Comparison of ENCODE assay signal across 8 cellular contexts in genomic region chr20:2524435-2525272, GRCh38. TPM values are rescaled to one million over a fixed set of nuclear protein-coding genes. Genes with fewer than 3 reads are reported as not detected.
DNase-seq lines count a peak whose midpoint lies in the region; ATAC-seq and TF ChIP-seq lines count a peak whose summit lies in the region.

No MANE protein-coding gene starts in this region.

- H3K27me3 ChIP-seq in Karpas-422 (ENCODE audit: low read length) (no peaks in the 10 kb centered on the region), stomach (no peaks in the 10 kb centered on the region)

- H3K27ac ChIP-seq in Karpas-422 (ENCODE audit: low read length) = no peak overlapping the region
- peak overlapping the region; percentile 56 to 95 (median 91) for H3K27ac ChIP-seq in stomach

- no peak for TF ChIP-seq POLR2A in stomach (IDR thresholded peaks at IDR 0.05)

- peak overlapping the region; percentile 78 for H3K9ac ChIP-seq in Karpas-422 (ENCODE audit: low read length)

- peak overlapping the region; percentile 92 for H3K4me3 Mint-ChIP-seq in neural crest cell

- no peaks in the 10 kb centered on the region for H3K9me3 Mint-ChIP-seq in neural crest cell

- H3K4me1 ChIP-seq in Karpas-422 (ENCODE audit: low read length) = peaks cover 10% of the 10 kb centered on the region
- H3K4me1 ChIP-seq in stomach = peaks cover 0 to 25% (median 10%) of the 10 kb centered on the region in 4 donors

- H3K27me3 Mint-ChIP-seq in neural crest cell (ENCODE audit: low read depth) = peaks cover 92% of the 10 kb centered on the region

- H2AFZ ChIP-seq in Karpas-422 (ENCODE audit: low read length) = peak overlapping the region; percentile 96

- WGBS in stomach, 5 donors = 0 to 2% (median 0%) methylated on average over 48 to 68 of the region's 68 CpGs

- peak overlapping the region; percentile 76 for H3K4me3 ChIP-seq in Karpas-422 (ENCODE audit: low read length)
- H3K4me3 ChIP-seq in foreskin fibroblast (ENCODE audit: low read depth in 1 of 2, low read length in 2 of 2) = peak overlapping the region; percentile 82 to 93
- H3K4me3 ChIP-seq in stomach = peak overlapping the region; percentile 68 to 89 (median 77)

- H3K4me1 Mint-ChIP-seq in neural crest cell = peaks cover 13% of the 10 kb centered on the region

- peak; percentile 94 for TF ChIP-seq CTCF in foreskin fibroblast (IDR thresholded peaks at IDR 0.05; ENCODE audit: low read depth, low read length)
- peak; percentile 98 for TF ChIP-seq CTCF in neural crest cell (conservative IDR thresholded peaks at IDR 0.05)
- peak in 5 of 7 experiments; percentile 83 to 98 (median 95) for TF ChIP-seq CTCF in stomach (IDR thresholded peaks at IDR 0.05)

- peak overlapping the region; percentile 75 for H3K27ac Mint-ChIP-seq in neural crest cell (ENCODE audit: unreplicated experiment)

- no peak for TF ChIP-seq EP300 in stomach (IDR thresholded peaks at IDR 0.05)

- H3K36me3 ChIP-seq in Karpas-422 (ENCODE audit: insufficient read depth, low read length) = no peaks in the 10 kb centered on the region
- no peaks in the 10 kb centered on the region for H3K36me3 ChIP-seq in stomach

- no peaks in the 10 kb centered on the region for H4K20me1 ChIP-seq in Karpas-422 (ENCODE audit: insufficient read depth, low read depth, low read length)

- no peaks in the 10 kb centered on the region for H3K79me2 ChIP-seq in Karpas-422 (ENCODE audit: low read length)

- no peaks in the 10 kb centered on the region for H3K9me2 ChIP-seq in Karpas-422 (replicated peaks; ENCODE audit: insufficient read depth, low read length)

- no peaks in the 10 kb centered on the region for H3K9me3 ChIP-seq in Karpas-422 (ENCODE audit: low read length)
- H3K9me3 ChIP-seq in stomach = no peaks in the 10 kb centered on the region

- no peaks in the 10 kb centered on the region for H3K36me3 Mint-ChIP-seq in neural crest cell (ENCODE audit: low read depth)

- intact Hi-C loops in stomach (cut with DNase I; ENCODE audit: low total_unique reads) = no loop called here

- peak; percentile 62 for ATAC-seq in GM21360 (IDR thresholded peaks at IDR 0.05; ENCODE audit: unreplicated experiment)

- peak; percentile 80 for DNase-seq in COLO668 (lab: John Stamatoyannopoulos, UW; ENCODE audit: unreplicated experiment)
- DNase-seq in Karpas-422 = peak; percentile 93
- peak; percentile 86 for DNase-seq in RPMI8226
- DNase-seq in activated gamma-delta T cell (lab: John Stamatoyannopoulos, UW) = peak; percentile 73
- DNase-seq in foreskin fibroblast = peak; percentile 61 to 90
- DNase-seq in neural crest cell (ENCODE audit: low read depth, low spot score) = peak; percentile 92
- DNase-seq in stomach = peak; percentile 89

- H3K4me2 ChIP-seq in Karpas-422 (ENCODE audit: low read depth, low read length, poor library complexity, severe bottlenecking) = peak overlapping the region; percentile 83

RNA-seq across cellular contexts. Expression of gene TMC2, which starts 11.7 kb away (rescaled TPM):
- not detected in 2 replicates for total RNA-seq in Karpas-422 (2014; rRNA removed; shearing (Covaris generic); ENCODE audit: low replicate concordance)
- total RNA-seq in neural crest cell (not detected in 2 replicates), stomach (not detected)
- polyA plus RNA-seq in stomach = under 1 TPM in 1 of 3 donors, not detected in 2; 0.03 TPM

RNA-seq across cellular contexts. Expression of gene ZNF343, which starts 15.9 kb away (rescaled TPM):
- 9.1 and 13.5 TPM in 2 replicates for total RNA-seq in Karpas-422 (2014; rRNA removed; shearing (Covaris generic); ENCODE audit: low replicate concordance)
- total RNA-seq in neural crest cell (9.1 and 12.8 TPM in 2 replicates), stomach (10 to 100 TPM in 2 of 5 donors, 1 to 10 TPM in 2, under 1 TPM in 1; 0.58 to 14.3 (median 8.5) TPM)
- 1 to 10 TPM; 3.7 to 4.4 (median 4.4) TPM for polyA plus RNA-seq in stomach

RNA-seq across cellular contexts. Expression of gene SNRPB, which starts 54.1 kb away (rescaled TPM):
- total RNA-seq in Karpas-422 (2014; rRNA removed; shearing (Covaris generic); ENCODE audit: low replicate concordance) = 327 and 438 TPM in 2 replicates
- total RNA-seq in neural crest cell = 385 and 391 TPM in 2 replicates
- total RNA-seq in stomach = 100 to 1,000 TPM in 4 of 5 donors, 10 to 100 TPM in 1; 46.4 to 329 (median 141) TPM
- 100 to 1,000 TPM; 183 to 192 (median 183) TPM for polyA plus RNA-seq in stomach
